20 cellular contexts compared by ENCODE assay signal in the genomic region with DNA sequence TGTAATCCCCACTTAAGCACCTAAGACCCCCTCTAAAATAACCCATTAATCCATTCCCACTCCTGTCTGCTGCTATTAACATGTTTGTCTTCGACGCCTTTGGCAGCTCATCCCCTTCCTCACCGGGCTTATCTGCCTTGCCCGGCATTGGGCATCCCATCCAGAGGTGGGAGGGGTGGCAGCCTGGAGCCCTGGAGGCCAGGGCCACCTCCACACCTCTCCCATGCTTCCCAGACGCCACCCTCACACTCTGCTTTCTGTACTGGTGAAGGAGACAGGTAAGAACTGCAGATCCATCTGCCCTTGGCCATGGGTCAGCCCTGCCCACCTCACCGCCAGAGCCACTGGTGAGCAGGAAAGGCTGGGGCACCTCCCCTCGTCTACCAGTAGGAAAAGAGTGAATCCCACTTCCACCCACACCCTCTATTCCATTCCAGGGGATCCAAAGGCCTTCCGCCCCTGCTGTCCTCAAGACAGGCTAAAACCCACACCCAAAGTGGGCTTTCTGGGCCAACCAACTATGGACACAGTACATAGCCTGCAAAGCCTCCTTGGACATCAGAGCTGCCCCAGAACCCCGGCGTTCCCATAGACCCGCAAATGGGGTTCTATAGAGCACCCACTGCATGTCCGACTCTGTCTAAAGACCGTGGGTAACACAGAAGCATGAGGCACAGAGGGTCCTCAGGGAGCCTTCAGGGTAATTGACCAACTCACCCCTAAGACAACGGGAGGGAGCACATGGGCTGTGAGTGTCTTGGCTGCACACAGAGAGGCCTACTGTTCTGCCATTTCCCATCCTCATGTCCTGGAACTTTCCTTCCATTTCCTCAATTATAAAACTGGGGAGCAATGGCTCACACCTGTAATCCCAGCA. TPM values are rescaled to one million over a fixed set of nuclear protein-coding genes. Genes with fewer than 3 reads are reported as not detected.
DNase-seq lines count a peak whose midpoint lies in the region; ATAC-seq and TF ChIP-seq lines count a peak whose summit lies in the region.
"Had no signal": no experiment of that assay in that cellular context is flagged by ENCODE, and none has a peak within 500 bp of the region (broad histone marks: within the 10 kb centered on the region; RNA-seq: fewer than 3 reads in every experiment).

No MANE protein-coding gene starts in this region.

- no peaks in the 10 kb centered on the region for H3K4me1 Mint-ChIP-seq in activated CD8-positive, alpha-beta T cell treated with anti-CD3 and anti-CD28 coated beads, Interleukin-2, amount 10 ng/mL, durations not matched to agents 7 days and 5 days (ENCODE audit: low read depth)
- H3K4me1 Mint-ChIP-seq in activated CD8-positive, alpha-beta T cell treated with anti-CD3 and anti-CD28 coated beads for 36 hours (ENCODE audit: low read depth), result no peaks in the 10 kb centered on the region

- no peak for TF ChIP-seq CTCF in activated CD8-positive, alpha-beta T cell treated with anti-CD3 and anti-CD28 coated beads for 36 hours (IDR thresholded peaks at IDR 0.05)
- TF ChIP-seq CTCF in stomach (IDR thresholded peaks at IDR 0.05), result no peak

- no peak for ATAC-seq in activated CD8-positive, alpha-beta T cell treated with anti-CD3 and anti-CD28 coated beads, Interleukin-2, amount 10 ng/mL, durations not matched to agents 7 days and 5 days
- ATAC-seq in activated CD8-positive, alpha-beta T cell treated with anti-CD3 and anti-CD28 coated beads for 36 hours, result no peak
- ATAC-seq: A549 had no signal

- no peaks in the 10 kb centered on the region for H3K36me3 ChIP-seq in stomach
- H3K36me3 ChIP-seq: tibial nerve had no signal

- WGBS in stomach, 5 donors, result 79 to 84% (median 81%) methylated on average over 14 of the region's 14 CpGs

- no peaks in the 10 kb centered on the region for H3K9me3 Mint-ChIP-seq in activated CD8-positive, alpha-beta T cell treated with anti-CD3 and anti-CD28 coated beads, Interleukin-2, amount 10 ng/mL, durations not matched to agents 7 days and 5 days (ENCODE audit: insufficient read depth)
- H3K9me3 Mint-ChIP-seq in activated CD8-positive, alpha-beta T cell treated with anti-CD3 and anti-CD28 coated beads for 36 hours, result peaks cover 2% of the 10 kb centered on the region

- H3K27ac Mint-ChIP-seq in activated CD8-positive, alpha-beta T cell treated with anti-CD3 and anti-CD28 coated beads, Interleukin-2, amount 10 ng/mL, durations not matched to agents 7 days and 5 days, result no peak overlapping the region
- H3K27ac Mint-ChIP-seq in activated CD8-positive, alpha-beta T cell treated with anti-CD3 and anti-CD28 coated beads for 36 hours, result no peak overlapping the region

- POLR2A ChIA-PET in activated CD8-positive, alpha-beta T cell treated with anti-CD3 and anti-CD28 coated beads, Interleukin-2, amount 10 ng/mL, durations not matched to agents 7 days and 5 days (lab: Charles Lee), result no interaction called here
- POLR2A ChIA-PET in activated CD8-positive, alpha-beta T cell treated with anti-CD3 and anti-CD28 coated beads for 36 hours (lab: Charles Lee), result no interaction called here

- no peaks in the 10 kb centered on the region for H3K36me3 Mint-ChIP-seq in activated CD8-positive, alpha-beta T cell treated with anti-CD3 and anti-CD28 coated beads, Interleukin-2, amount 10 ng/mL, durations not matched to agents 7 days and 5 days (ENCODE audit: low read depth)
- H3K36me3 Mint-ChIP-seq in activated CD8-positive, alpha-beta T cell treated with anti-CD3 and anti-CD28 coated beads for 36 hours (ENCODE audit: low read depth), result no peaks in the 10 kb centered on the region

- peaks cover 0 to 32% (median 0%) of the 10 kb centered on the region in 3 donors for H3K27me3 ChIP-seq in stomach

- H3K4me3 Mint-ChIP-seq in activated CD8-positive, alpha-beta T cell treated with anti-CD3 and anti-CD28 coated beads, Interleukin-2, amount 10 ng/mL, durations not matched to agents 7 days and 5 days, result no peak overlapping the region
- no peak overlapping the region for H3K4me3 Mint-ChIP-seq in activated CD8-positive, alpha-beta T cell treated with anti-CD3 and anti-CD28 coated beads for 36 hours

- CTCF ChIA-PET in activated CD8-positive, alpha-beta T cell treated with anti-CD3 and anti-CD28 coated beads, Interleukin-2, amount 10 ng/mL, durations not matched to agents 7 days and 5 days (lab: Charles Lee), result no interaction called here
- CTCF ChIA-PET in activated CD8-positive, alpha-beta T cell treated with anti-CD3 and anti-CD28 coated beads for 36 hours (lab: Charles Lee), result no interaction called here

- no peaks in the 10 kb centered on the region for H3K4me1 ChIP-seq in stomach
- H3K4me1 ChIP-seq: parathyroid adenoma, tibial nerve had no signal

- H3K4me3 ChIP-seq in stomach, result no peak overlapping the region
- H3K4me3 ChIP-seq: A549, tibial nerve had no signal

- intact Hi-C loops in activated CD8-positive, alpha-beta T cell treated with anti-CD3 and anti-CD28 coated beads for 36 hours (cut with micrococcal nuclease), result no loop called here
- intact Hi-C loops in stomach (cut with DNase I; ENCODE audit: low total_unique reads), result no loop called here

- no peak for TF ChIP-seq EP300 in stomach (IDR thresholded peaks at IDR 0.05)

- H3K27me3 Mint-ChIP-seq in activated CD8-positive, alpha-beta T cell treated with anti-CD3 and anti-CD28 coated beads, Interleukin-2, amount 10 ng/mL, durations not matched to agents 7 days and 5 days (ENCODE audit: low read depth), result peaks cover 7% of the 10 kb centered on the region
- peaks cover 26% of the 10 kb centered on the region for H3K27me3 Mint-ChIP-seq in activated CD8-positive, alpha-beta T cell treated with anti-CD3 and anti-CD28 coated beads for 36 hours

- TF ChIP-seq POLR2A in stomach (IDR thresholded peaks at IDR 0.05), result no peak

- peak; percentile 4 for DNase-seq in activated CD8-positive, alpha-beta T cell treated with anti-CD3 and anti-CD28 coated beads, Interleukin-2, amount 10 ng/mL, durations not matched to agents 7 days and 5 days
- DNase-seq in activated CD8-positive, alpha-beta T cell treated with anti-CD3 and anti-CD28 coated beads for 36 hours, result no peak
- DNase-seq in NCI-H82 (lab: John Stamatoyannopoulos, UW) (peak; percentile 74), iPS-NIHi11 (ENCODE audit: low spot score) (peak; percentile 3), stomach (peak; percentile 19), NCI-H446 (lab: John Stamatoyannopoulos, UW) (no peak), A172 (ENCODE audit: low spot score) (no peak), NCI-H69 (lab: John Stamatoyannopoulos, UW) (no peak)
- DNase-seq: DMS153, foreskin fibroblast, MV-4-11, NCI-H2107, NCI-H748 treated with DMSO at 0.1 percent for 48 hours had no signal

- H3K27ac ChIP-seq in stomach, result no peak overlapping the region
- H3K27ac ChIP-seq: C4-2B, HL-60, parathyroid adenoma, tibial nerve had no signal

- peaks cover 0 to 8% (median 4%) of the 10 kb centered on the region in 4 donors for H3K9me3 ChIP-seq in stomach

RNA-seq across cellular contexts. Expression of a gene that starts 23.3 kb away (rescaled TPM):
- total RNA-seq in activated CD8-positive, alpha-beta T cell treated with anti-CD3 and anti-CD28 coated beads, Interleukin-2, amount 10 ng/mL, durations not matched to agents 7 days and 5 days, result not detected
- not detected for total RNA-seq in activated CD8-positive, alpha-beta T cell treated with anti-CD3 and anti-CD28 coated beads for 36 hours
- total RNA-seq in stomach, result 1 to 10 TPM in 1 of 5 donors, not detected in 4; 7.6 TPM
- 1 to 10 TPM in 1 of 3 donors, not detected in 2; 1.2 TPM for polyA plus RNA-seq in stomach
- 0.19 TPM in 1 of 2 replicates, not detected in the other for total RNA-seq in A172 (2014; rRNA removed; shearing (Covaris generic))
- total RNA-seq: endothelial cell of umbilical vein, lower leg skin, tibial nerve had no signal
- polyA plus RNA-seq: endothelial cell of umbilical vein had no signal

Comparison
In these comparisons a context has a peak if more than half of its experiments do, and no peak if none do; other contexts are left out.
1. DNase-seq: peak in activated CD8-positive, alpha-beta T cell treated with anti-CD3 and anti-CD28 coated beads, Interleukin-2, amount 10 ng/mL, durations not matched to agents 7 days and 5 days (single experiment), NCI-H82 (single experiment), iPS-NIHi11 (single experiment) and stomach (single experiment); none in activated CD8-positive, alpha-beta T cell treated with anti-CD3 and anti-CD28 coated beads for 36 hours (single experiment), NCI-H446 (0 of 2), A172 (single experiment) and NCI-H69 (single experiment).